Comparison of ENCODE assay signal across 13 cellular contexts in the genomic region with DNA sequence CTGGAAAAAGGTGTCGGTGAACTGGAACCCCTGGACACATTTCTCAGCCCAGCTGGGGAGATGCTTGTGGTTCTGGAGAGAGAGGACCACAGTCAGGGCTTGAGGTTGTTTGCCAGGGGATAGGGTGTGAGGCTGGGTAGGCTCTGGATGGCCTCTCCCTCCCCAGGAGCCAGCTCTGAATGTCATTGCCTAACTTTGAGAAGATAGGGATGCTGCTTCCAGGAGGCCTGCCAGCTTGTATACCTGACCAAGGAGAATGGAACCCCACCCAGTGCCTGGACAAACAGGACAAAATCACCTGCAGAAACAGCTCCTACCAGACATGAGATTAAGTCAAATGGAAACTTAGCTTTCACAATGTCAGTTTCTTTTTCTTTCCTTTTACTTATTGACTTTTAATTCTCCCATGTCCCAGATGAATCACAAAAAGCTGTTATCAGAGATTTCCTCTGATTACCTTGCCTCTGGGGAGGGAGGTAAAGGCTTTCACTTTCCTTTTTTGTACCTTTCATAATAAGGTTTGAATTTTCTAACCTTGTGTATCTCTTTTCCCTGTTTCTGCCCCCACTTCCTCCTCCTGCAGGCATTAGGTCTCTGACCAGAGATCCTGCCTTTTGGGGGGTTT. TPM values are rescaled to one million over a fixed set of nuclear protein-coding genes. Genes with fewer than 3 reads are reported as not detected.
DNase-seq lines count a peak whose midpoint lies in the region; ATAC-seq and TF ChIP-seq lines count a peak whose summit lies in the region.
"Had no signal": no experiment of that assay in that cellular context is flagged by ENCODE, and none has a peak within 500 bp of the region (broad histone marks: within the 10 kb centered on the region; RNA-seq: fewer than 3 reads in every experiment).

No MANE protein-coding gene starts in this region.

- CTCF ChIA-PET in Calu3 (lab: Charles Lee): interaction anchor here (0.5 to 1.3 kb wide), 4 partner anchors 10 to 222 kb away, joined by 3 to 5 read pairs (median 4); partner anchors contain the start of gene CPNE2

- TF ChIP-seq CTCF in Calu3 (IDR thresholded peaks at IDR 0.05; ENCODE audit: unreplicated experiment): no peak

- no peaks in the 10 kb centered on the region for H3K27me3 Mint-ChIP-seq in Calu3 (ENCODE audit: unreplicated experiment)
- no peaks in the 10 kb centered on the region for H3K27me3 Mint-ChIP-seq in activated T-helper 17 cell treated with anti-CD3 and anti-CD28 coated beads, Interleukin-2, amount 50 U/mL, for 72 hours

- ATAC-seq in activated T-helper 17 cell treated with anti-CD3 and anti-CD28 coated beads, Interleukin-2, amount 50 U/mL, for 72 hours (replicated peaks): peak; percentile 82
- ATAC-seq in left lobe of liver (peak; percentile 12), GM19324 (IDR thresholded peaks at IDR 0.05; ENCODE audit: low FRiP score, unreplicated experiment) (no peak), HG03520 (IDR thresholded peaks at IDR 0.05; ENCODE audit: unreplicated experiment) (no peak), GM21529 (IDR thresholded peaks at IDR 0.05; ENCODE audit: unreplicated experiment) (no peak)
- ATAC-seq: WTC11 had no signal

- BruUV-seq in Calu3 (replicated peaks; lab: Mats Ljungman, UMichigan): no TSS peak

- H3K4me1 Mint-ChIP-seq in Calu3 (ENCODE audit: low read depth, unreplicated experiment): peaks cover 48% of the 10 kb centered on the region
- H3K4me1 Mint-ChIP-seq in activated T-helper 17 cell treated with anti-CD3 and anti-CD28 coated beads, Interleukin-2, amount 50 U/mL, for 72 hours: peaks cover 12% of the 10 kb centered on the region

- peak overlapping the region; percentile 38 for H3K27ac Mint-ChIP-seq in Calu3 (ENCODE audit: unreplicated experiment)
- H3K27ac Mint-ChIP-seq in activated T-helper 17 cell treated with anti-CD3 and anti-CD28 coated beads, Interleukin-2, amount 50 U/mL, for 72 hours: peak overlapping the region; percentile 65
- H3K27ac Mint-ChIP-seq: WTC11 had no signal

- H3K4me3 Mint-ChIP-seq in Calu3 (ENCODE audit: low read depth, unreplicated experiment): no peak overlapping the region
- H3K4me3 Mint-ChIP-seq in activated T-helper 17 cell treated with anti-CD3 and anti-CD28 coated beads, Interleukin-2, amount 50 U/mL, for 72 hours: no peak overlapping the region
- H3K4me3 Mint-ChIP-seq: WTC11 had no signal

- H3K36me3 Mint-ChIP-seq in Calu3 (ENCODE audit: insufficient read depth, unreplicated experiment): peaks cover 7% of the 10 kb centered on the region
- no peaks in the 10 kb centered on the region for H3K36me3 Mint-ChIP-seq in activated T-helper 17 cell treated with anti-CD3 and anti-CD28 coated beads, Interleukin-2, amount 50 U/mL, for 72 hours (ENCODE audit: low read depth)
- H3K36me3 Mint-ChIP-seq: WTC11 had no signal

- DNase-seq in A172 (ENCODE audit: low spot score) (peak; percentile 31), Calu3 (no peak), left lobe of liver (ENCODE audit: low spot score) (no peak), COR-L47 (lab: John Stamatoyannopoulos, UW) (no peak)
- DNase-seq: NCI-H2227 treated with DMSO at 0.1 percent for 48 hours, SHP77 had no signal

- H3K9me3 Mint-ChIP-seq in Calu3 (ENCODE audit: low read depth, unreplicated experiment): no peaks in the 10 kb centered on the region
- no peaks in the 10 kb centered on the region for H3K9me3 Mint-ChIP-seq in activated T-helper 17 cell treated with anti-CD3 and anti-CD28 coated beads, Interleukin-2, amount 50 U/mL, for 72 hours
- H3K9me3 Mint-ChIP-seq: WTC11 had no signal

- intact Hi-C loops in Calu3 (cut with micrococcal nuclease; ENCODE audit: unreplicated experiment): loop anchor here (1.0 kb wide), 1 partner anchor 28 kb away; no protein-coding TSS in a partner anchor

RNA-seq across cellular contexts. Expression of gene PLLP, which starts 29.8 kb away (rescaled TPM):
- 0.55 TPM in 1 of 2 replicates, not detected in the other for total RNA-seq in A172 (2014; rRNA removed; shearing (Covaris generic))
- total RNA-seq in Calu3 (2022) (38.3 and 40.3 TPM in 2 replicates), left lobe of liver (7.5 TPM)
- not detected for total RNA-seq in activated T-helper 17 cell treated with anti-CD3 and anti-CD28 coated beads, Interleukin-2, amount 50 U/mL, for 72 hours

RNA-seq across cellular contexts. Expression of gene CCL22, which starts 44.3 kb away (rescaled TPM):
- not detected in 2 replicates for total RNA-seq in A172 (2014; rRNA removed; shearing (Covaris generic))
- total RNA-seq in Calu3 (2022) (2.6 and 4.5 TPM in 2 replicates), left lobe of liver (0.40 TPM)
- total RNA-seq in activated T-helper 17 cell treated with anti-CD3 and anti-CD28 coated beads, Interleukin-2, amount 50 U/mL, for 72 hours: 10 to 100 TPM in 1 of 2 donors, 1 to 10 TPM in 1; 1.1 to 11.5 TPM
- total RNA-seq: epithelial cell of proximal tubule, mononuclear cell had no signal

RNA-seq across cellular contexts. Expression of gene CX3CL1, which starts 58.0 kb away (rescaled TPM):
- 0.79 and 0.88 TPM in 2 replicates for total RNA-seq in A172 (2014; rRNA removed; shearing (Covaris generic))
- total RNA-seq in Calu3 (2022) (17.6 and 41.4 TPM in 2 replicates), left lobe of liver (13.8 TPM)
- not detected for total RNA-seq in activated T-helper 17 cell treated with anti-CD3 and anti-CD28 coated beads, Interleukin-2, amount 50 U/mL, for 72 hours
- total RNA-seq: mononuclear cell had no signal

Comparison
In these comparisons a context has a peak if more than half of its experiments do, and no peak if none do; other contexts are left out.
1. ATAC-seq: peak in activated T-helper 17 cell treated with anti-CD3 and anti-CD28 coated beads, Interleukin-2, amount 50 U/mL, for 72 hours (single experiment) and left lobe of liver (single experiment); none in GM19324 (single experiment), HG03520 (single experiment) and GM21529 (single experiment).